ENCODE assay signal across 8 cellular contexts in genomic region chr14:77094672-77095284, GRCh38. TPM values are rescaled to one million over a fixed set of nuclear protein-coding genes. Genes with fewer than 3 reads are reported as not detected.
A peak's percentile ranks its signal among the peaks of the same experiment; 100 is the strongest.
DNase-seq lines count a peak whose midpoint lies in the region; ATAC-seq and TF ChIP-seq lines count a peak whose summit lies in the region.

No MANE protein-coding gene starts in this region.

- ATAC-seq in T-cell (replicated peaks in 1 of 4), result no peak
- no peak for ATAC-seq in GM19351 (IDR thresholded peaks at IDR 0.05; ENCODE audit: unreplicated experiment)
- no peak for ATAC-seq in HG03039 (IDR thresholded peaks at IDR 0.05; ENCODE audit: unreplicated experiment)

- H3K36me3 ChIP-seq in GM06990 (ENCODE audit: control insufficient read depth, insufficient read depth, low read length) (no peaks in the 10 kb centered on the region), right atrium auricular region (no peaks in the 10 kb centered on the region)

- H3K27ac ChIP-seq in right atrium auricular region, result peak overlapping the region in 1 of 2 donors; percentile 29

- H3K9me3 ChIP-seq in right atrium auricular region, result peaks cover 7 to 17% of the 10 kb centered on the region in 2 donors

- POLR2A ChIA-PET in T-cell (lab: Charles Lee), result no interaction called here

- no peaks in the 10 kb centered on the region for H3K27me3 Mint-ChIP-seq in T-cell

- TF ChIP-seq CTCF in GM06990 (IDR thresholded peaks at IDR 0.05; ENCODE audit: insufficient read depth, low read length, poor library complexity, severe bottlenecking) (peak; percentile 85), right atrium auricular region (IDR thresholded peaks at IDR 0.05) (peak; percentile 45 to 83)

- H3K36me3 Mint-ChIP-seq in T-cell, result peaks cover 4% of the 10 kb centered on the region

- H3K9me3 Mint-ChIP-seq in T-cell, result peaks cover 0 to 11% (median 9%) of the 10 kb centered on the region in 3 donors

- peak overlapping the region in 1 of 2 donors; percentile 12 for H3K27ac Mint-ChIP-seq in T-cell

- H3K4me3 ChIP-seq in GM06990 (replicated peaks; ENCODE audit: low read depth, low read length) (no peak overlapping the region), right atrium auricular region (no peak overlapping the region), skeletal muscle cell (ENCODE audit: low read depth, low read length) (no peak overlapping the region)

- H3K27me3 ChIP-seq in GM06990 (replicated peaks; ENCODE audit: control insufficient read depth, insufficient read depth, low read length) (no peaks in the 10 kb centered on the region), right atrium auricular region (no peaks in the 10 kb centered on the region)

- H3K4me1 ChIP-seq in right atrium auricular region, result peaks cover 0 to 30% of the 10 kb centered on the region in 2 donors

- peak; percentile 24 for DNase-seq in GM06990 (ENCODE audit: extremely low read depth, insufficient read length)
- peak; percentile 82 to 93 (median 91) for DNase-seq in NCI-H1417 (lab: John Stamatoyannopoulos, UW)
- peak; percentile 37 to 80 (median 70) for DNase-seq in T-cell
- peak; percentile 66 for DNase-seq in amniotic stem cell (lab: John Stamatoyannopoulos, UW)
- peak; percentile 82 for DNase-seq in right atrium auricular region (ENCODE audit: low spot score)
- peak; percentile 41 for DNase-seq in skeletal muscle cell (ENCODE audit: low read depth)

- peaks cover 34 to 45% (median 40%) of the 10 kb centered on the region in 3 donors for H3K4me1 Mint-ChIP-seq in T-cell

- peak overlapping the region in 1 of 3 donors; percentile 6 for H3K4me3 Mint-ChIP-seq in T-cell

- CTCF ChIA-PET in T-cell (lab: Charles Lee), result interaction anchor here (0.5 to 2.2 kb wide), 17 partner anchors 8 to 580 kb away, joined by 3 to 9 read pairs (median 4); no protein-coding TSS in a partner anchor

RNA-seq across cellular contexts. Expression of gene CIPC, which starts 3.3 kb away (rescaled TPM):
- total RNA-seq in T-cell, result 10 to 100 TPM in 3 of 5 donors, 1 to 10 TPM in 2; 8.4 to 14.0 (median 11.8) TPM
- 10 to 100 TPM; 64.7 to 87.8 TPM for total RNA-seq in right atrium auricular region

RNA-seq across cellular contexts. Expression of gene ZDHHC22, which starts 46.8 kb away (rescaled TPM):
- total RNA-seq in T-cell (under 1 TPM in 1 of 5 donors, not detected in 4; 0.06 TPM), right atrium auricular region (not detected)

Comparison
In these comparisons a context has a peak if more than half of its experiments do, and no peak if none do; other contexts are left out.
1. DNase-seq: peak in every context shown above with its lines; median percentile 91 in NCI-H1417; 82 in right atrium auricular region; 70 in T-cell; 66 in amniotic stem cell; 41 in skeletal muscle cell; 24 in GM06990.
2. RNA of gene CIPC, which starts 3.3 kb away (total RNA-seq): 64.7 to 87.8 TPM in right atrium auricular region; 8.4 to 14.0 TPM in T-cell; every median in the first group is over 4 times any median in the second.